In genomic region chr1:219236095-219236494, GRCh38 we compare ENCODE assay signal across 28 cellular contexts.
"Had no signal": no experiment of that assay in that cellular context is flagged by ENCODE, and none has a peak within 500 bp of the region (broad histone marks: within the 10 kb centered on the region; RNA-seq: fewer than 3 reads in every experiment).

No MANE protein-coding gene starts in this region.

- ATAC-seq: activated CD4-positive, alpha-beta T cell treated with anti-CD3 and anti-CD28 coated beads for 36 hours; activated CD4-positive, CD25-positive, alpha-beta regulatory T cell treated with anti-CD3 and anti-CD28 coated beads, Interleukin-2, amount 50 U/mL, for 24 hours; activated CD8-positive, alpha-beta T cell treated with anti-CD3 and anti-CD28 coated beads, Interleukin-2, amount 10 ng/mL, durations not matched to agents 7 days and 5 days; activated naive CD4-positive, alpha-beta T cell treated with anti-CD3 and anti-CD28 coated beads, Interleukin-2, amount 50 U/mL, for 72 hours; Panc1; WTC11 had no signal

- H3K4me1 ChIP-seq: SJCRH30 had no signal

- H3K27ac Mint-ChIP-seq: activated CD4-positive, alpha-beta T cell treated with anti-CD3 and anti-CD28 coated beads for 36 hours; activated CD4-positive, alpha-beta T cell treated with anti-CD3 and anti-CD28 coated beads, Interleukin-2, amount 10 ng/mL, durations not matched to agents 7 days and 5 days; activated CD8-positive, alpha-beta T cell treated with anti-CD3 and anti-CD28 coated beads, Interleukin-2, amount 10 ng/mL, durations not matched to agents 7 days and 5 days; activated naive CD4-positive, alpha-beta T cell treated with anti-CD3 and anti-CD28 coated beads for 36 hours; activated naive CD4-positive, alpha-beta T cell treated with anti-CD3 and anti-CD28 coated beads, Interleukin-2, amount 50 U/mL, for 72 hours; activated T-cell treated with anti-CD3 and anti-CD28 coated beads, Interleukin-2, amount 50 U/mL, for 24 hours; activated T-helper 1 cell treated with anti-CD3 and anti-CD28 coated beads, Interleukin-12 subunit alpha, Interleukin-12 subunit beta, Interleukin-2, Interleukin-4 antibody, amounts not matched to agents 30 ng/mL and 10 ng/mL and 1 ng/mL, durations not matched to agents 14 hours and 24 hours and 36 hours; WTC11 had no signal

- H3K27ac ChIP-seq: KMS-11, SJCRH30 had no signal

- H3K9me3 Mint-ChIP-seq: activated CD4-positive, alpha-beta T cell treated with anti-CD3 and anti-CD28 coated beads, Interleukin-2, amount 10 ng/mL, durations not matched to agents 7 days and 5 days; activated naive CD4-positive, alpha-beta T cell treated with anti-CD3 and anti-CD28 coated beads for 36 hours; activated naive CD4-positive, alpha-beta T cell treated with anti-CD3 and anti-CD28 coated beads, Interleukin-2, amount 50 U/mL, for 72 hours; activated T-cell treated with anti-CD3 and anti-CD28 coated beads, Interleukin-2, amount 50 U/mL, for 24 hours; activated T-helper 1 cell treated with anti-CD3 and anti-CD28 coated beads, Interleukin-12 subunit alpha, Interleukin-12 subunit beta, Interleukin-2, Interleukin-4 antibody, amounts not matched to agents 30 ng/mL and 10 ng/mL and 1 ng/mL, durations not matched to agents 14 hours and 24 hours and 36 hours; brain; WTC11 had no signal

- DNase-seq: activated CD4-positive, alpha-beta T cell treated with anti-CD3 and anti-CD28 coated beads for 36 hours; activated CD4-positive, alpha-beta T cell treated with anti-CD3 and anti-CD28 coated beads, Interleukin-2, amount 10 ng/mL, durations not matched to agents 7 days and 5 days; activated CD4-positive, alpha-beta T cell treated with anti-CD3 and anti-CD28 coated beads, Interleukin-2, amount 50 U/mL, for 48 hours; activated CD8-positive, alpha-beta T cell treated with anti-CD3 and anti-CD28 coated beads, Interleukin-2, amount 10 ng/mL, durations not matched to agents 7 days and 5 days; activated gamma-delta T cell treated with Interleukin-2 at 50 U/mL for 16 hours; activated naive CD4-positive, alpha-beta T cell treated with anti-CD3 and anti-CD28 coated beads for 36 hours; activated T-cell treated with anti-CD3 and anti-CD28 coated beads, Interleukin-2, amount 50 U/mL, for 24 hours; anterior cingulate cortex; caudate nucleus; MM.1S; MV-4-11; NCI-H1092; NCI-H1436 treated with DMSO at 0.1 percent for 48 hours; NCI-H187 treated with DMSO at 0.1 percent for 48 hours; NCI-H2081; NCI-H345; NCI-H524 treated with DMSO at 0.1 percent for 48 hours; SHP77; SJCRH30; T1000 had no signal

- H3K9me3 ChIP-seq: SJCRH30 had no signal

- H3K27me3 Mint-ChIP-seq: activated CD4-positive, alpha-beta T cell treated with anti-CD3 and anti-CD28 coated beads for 36 hours; activated CD4-positive, alpha-beta T cell treated with anti-CD3 and anti-CD28 coated beads, Interleukin-2, amount 10 ng/mL, durations not matched to agents 7 days and 5 days; activated T-cell treated with anti-CD3 and anti-CD28 coated beads, Interleukin-2, amount 50 U/mL, for 24 hours; brain had no signal

- H3K27me3 ChIP-seq: SJCRH30 had no signal

- H3K36me3 Mint-ChIP-seq: activated naive CD4-positive, alpha-beta T cell treated with anti-CD3 and anti-CD28 coated beads, Interleukin-2, amount 50 U/mL, for 72 hours; WTC11 had no signal

- H3K4me1 Mint-ChIP-seq: activated CD4-positive, alpha-beta T cell treated with anti-CD3 and anti-CD28 coated beads for 36 hours; activated CD4-positive, alpha-beta T cell treated with anti-CD3 and anti-CD28 coated beads, Interleukin-2, amount 10 ng/mL, durations not matched to agents 7 days and 5 days; WTC11 had no signal

- H3K4me3 Mint-ChIP-seq: activated CD4-positive, alpha-beta T cell treated with anti-CD3 and anti-CD28 coated beads for 36 hours; activated CD4-positive, alpha-beta T cell treated with anti-CD3 and anti-CD28 coated beads, Interleukin-2, amount 10 ng/mL, durations not matched to agents 7 days and 5 days; activated CD8-positive, alpha-beta T cell treated with anti-CD3 and anti-CD28 coated beads, Interleukin-2, amount 10 ng/mL, durations not matched to agents 7 days and 5 days; activated naive CD4-positive, alpha-beta T cell treated with anti-CD3 and anti-CD28 coated beads for 36 hours; activated T-cell treated with anti-CD3 and anti-CD28 coated beads, Interleukin-2, amount 50 U/mL, for 24 hours; activated T-helper 1 cell treated with anti-CD3 and anti-CD28 coated beads, Interleukin-12 subunit alpha, Interleukin-12 subunit beta, Interleukin-2, Interleukin-4 antibody, amounts not matched to agents 30 ng/mL and 10 ng/mL and 1 ng/mL, durations not matched to agents 14 hours and 24 hours and 36 hours; brain; WTC11 had no signal

- H3K36me3 ChIP-seq: SJCRH30 had no signal

- H3K4me3 ChIP-seq: SJCRH30, SK-N-MC had no signal
